17 cellular contexts compared by ENCODE assay signal in the genomic region with DNA sequence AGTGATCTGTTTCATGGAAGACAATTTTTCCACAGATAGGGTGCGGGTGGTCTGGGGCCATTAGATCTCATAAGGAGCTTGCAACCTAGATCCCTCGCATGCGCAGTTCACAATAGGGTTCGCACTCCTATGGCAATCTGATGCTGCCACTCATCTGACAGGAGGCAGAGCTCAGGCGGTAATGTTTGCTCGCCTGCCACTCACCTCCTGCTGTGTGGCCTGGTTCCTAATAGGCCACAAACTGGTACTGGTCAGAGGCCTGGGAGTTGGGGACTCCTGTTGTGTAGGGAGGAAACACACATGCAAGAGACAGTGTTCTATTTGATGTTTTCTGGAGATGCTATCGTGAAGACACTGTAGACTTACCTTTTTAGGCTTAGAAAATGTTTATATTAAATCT.
DNase-seq lines count a peak whose midpoint lies in the region; ATAC-seq and TF ChIP-seq lines count a peak whose summit lies in the region.
"Had no signal": no experiment of that assay in that cellular context is flagged by ENCODE, and none has a peak within 500 bp of the region (broad histone marks: within the 10 kb centered on the region; RNA-seq: fewer than 3 reads in every experiment).

No MANE protein-coding gene starts in this region.

- no peaks in the 10 kb centered on the region for H4K20me1 ChIP-seq in neural progenitor cell (ENCODE audit: low read depth)

- POLR2A ChIA-PET in HEK293 (lab: Yijun Ruan, JAX) (no interaction called here), WTC11 (lab: Charles Lee) (no interaction called here)

- H2AFZ ChIP-seq in neural progenitor cell (replicated peaks), result no peak overlapping the region

- H3K27me3 ChIP-seq in neural progenitor cell, result no peaks in the 10 kb centered on the region

- H3K9me3 ChIP-seq in HEK293 (ENCODE audit: control insufficient read depth, insufficient read depth, low read depth, low read length) (no peaks in the 10 kb centered on the region), neural progenitor cell (ENCODE audit: low read depth) (no peaks in the 10 kb centered on the region)
- H3K9me3 ChIP-seq: A549 had no signal

- H3K27ac Mint-ChIP-seq in WTC11 (no peak overlapping the region; the same call in 1 of the 2 replicates), neural progenitor cell (no peak overlapping the region)
- H3K27ac Mint-ChIP-seq: HFFc6 had no signal

- no peaks in the 10 kb centered on the region for H3K4me1 ChIP-seq in HEK293 (ENCODE audit: control insufficient read depth, insufficient read depth, low read length)
- H3K4me1 ChIP-seq in neural progenitor cell, result peaks cover 9% of the 10 kb centered on the region
- H3K4me1 ChIP-seq: A549 had no signal

- H3K9me3 Mint-ChIP-seq in WTC11 (0 out of 2 replicates have a peak, but pooled peaks cover 1% of the 10 kb centered on the region), neural progenitor cell (peaks cover 4% of the 10 kb centered on the region)
- H3K9me3 Mint-ChIP-seq: HFFc6 had no signal

- CTCF ChIA-PET in HEK293 (lab: Yijun Ruan, JAX) (interaction anchor here (0.8 to 1.5 kb wide), 3 partner anchors 16 to 669 kb away, joined by 3 to 4 read pairs (median 3); no protein-coding TSS in a partner anchor), WTC11 (lab: Charles Lee) (interaction anchor here (0.7 to 2.8 kb wide), 2 partner anchors 10 to 669 kb away, joined by 3 to 13 read pairs; no protein-coding TSS in a partner anchor)

- H3K36me3 ChIP-seq in HEK293 (ENCODE audit: control insufficient read depth in 2 of 2, insufficient read depth in 1 of 2, low read length in 2 of 2) (peaks cover 0 to 2% of the 10 kb centered on the region in 2 experiments; a peak in 1 of 3 replicates), neural progenitor cell (no peaks in the 10 kb centered on the region)

- no peak for TF ChIP-seq CTCF in HEK293 (tag by site-specific recombination; IDR thresholded peaks at IDR 0.05)
- TF ChIP-seq CTCF in WTC11 (IDR thresholded peaks at IDR 0.05), result no peak
- TF ChIP-seq CTCF in neural progenitor cell (IDR thresholded peaks at IDR 0.05), result no peak

- H3F3A ChIP-seq in neural progenitor cell (ENCODE audit: low read depth), result peaks cover 10% of the 10 kb centered on the region

- peaks cover 4% of the 10 kb centered on the region for H3K36me3 Mint-ChIP-seq in WTC11
- H3K36me3 Mint-ChIP-seq in neural progenitor cell, result peaks cover 3% of the 10 kb centered on the region

- no peak overlapping the region for H3K9ac ChIP-seq in neural progenitor cell
- H3K9ac ChIP-seq: KMS-11 had no signal

- H3K27ac ChIP-seq in HEK293 (ENCODE audit: extremely low read depth, low read depth, low read length), result no peak overlapping the region
- H3K27ac ChIP-seq in neural progenitor cell, result no peak overlapping the region
- H3K27ac ChIP-seq: A549, KMS-11 had no signal

- ATAC-seq in WTC11, result 0 out of 2 replicates have a peak, but pooled peaks have one; percentile 26
- ATAC-seq in GM21447 (IDR thresholded peaks at IDR 0.05; ENCODE audit: unreplicated experiment), result no peak
- ATAC-seq: A549 had no signal

- no peak overlapping the region for H3K4me3 Mint-ChIP-seq in WTC11
- H3K4me3 Mint-ChIP-seq in neural progenitor cell, result no peak overlapping the region
- H3K4me3 Mint-ChIP-seq: HFFc6 had no signal

- peaks cover 3% of the 10 kb centered on the region; the same call in 1 of the 2 replicates for H3K4me1 Mint-ChIP-seq in WTC11
- H3K4me1 Mint-ChIP-seq in neural progenitor cell, result peaks cover 4% of the 10 kb centered on the region

- no peak overlapping the region for H3K4me2 ChIP-seq in neural progenitor cell
- H3K4me2 ChIP-seq: A549, KMS-11 had no signal

- H3K4me3 ChIP-seq in HEK293 (ENCODE audit: low read depth, low read length), result no peak overlapping the region
- no peak overlapping the region for H3K4me3 ChIP-seq in neural progenitor cell
- H3K4me3 ChIP-seq: A549 had no signal

- peaks cover 4% of the 10 kb centered on the region for H3K79me2 ChIP-seq in neural progenitor cell (ENCODE audit: low read depth)

- H3K27me3 Mint-ChIP-seq in WTC11 (ENCODE audit: low read depth) (no peaks in the 10 kb centered on the region), neural progenitor cell (ENCODE audit: insufficient read depth, low read depth) (no peaks in the 10 kb centered on the region)

- DNase-seq in NCI-H510A treated with DMSO at 0.1 percent for 48 hours (lab: John Stamatoyannopoulos, UW), result peak; percentile 20
- DNase-seq in NCI-H510A (lab: John Stamatoyannopoulos, UW), result no peak
- DNase-seq in WTC11 (ENCODE audit: low spot score), result no peak
- DNase-seq in neural progenitor cell (ENCODE audit: low spot score), result peak; percentile 16
- DNase-seq in stimulated activated CD4-positive, alpha-beta T cell treated with anti-CD3 and anti-CD28 coated beads, Interleukin-4, amount 100 ng/mL, for 4 hours, result no peak
- DNase-seq in glomerular visceral epithelial cell (ENCODE audit: extremely low spot score), result no peak
- DNase-seq: HFFc6, NCI-H1048, NCI-H1694 treated with DMSO at 0.1 percent for 48 hours, NCI-H2171 treated with DMSO at 0.1 percent for 48 hours, NCI-H524 treated with DMSO at 0.1 percent for 48 hours, OCI-M1, SHP77 treated with DMSO at 0.1 percent for 48 hours had no signal

TF ChIP-seq in HEK293, 187 proteins besides CTCF, POLR2A, EP300 and RAD21:
- no peak for TF ChIP-seq SCRT2 (tag by site-specific recombination; IDR thresholded peaks at IDR 0.05)
- TF ChIP-seq ZNF302 (tag by site-specific recombination; IDR thresholded peaks at IDR 0.05; ENCODE audit: low read depth), result no peak
- no peak for TF ChIP-seq ZNF837 (tag by site-specific recombination; IDR thresholded peaks at IDR 0.05)
- no peak for TF ChIP-seq ZNF112 (tag by site-specific recombination; IDR thresholded peaks at IDR 0.05)
- TF ChIP-seq ZNF677 (tag by site-specific recombination; IDR thresholded peaks at IDR 0.05), result no peak
- 0 out of 2 replicates have a peak, but pooled peaks have one; percentile 15 for TF ChIP-seq ZIC2 (tag by site-specific recombination; IDR thresholded peaks at IDR 0.05)
- TF ChIP-seq, protein P1, sequence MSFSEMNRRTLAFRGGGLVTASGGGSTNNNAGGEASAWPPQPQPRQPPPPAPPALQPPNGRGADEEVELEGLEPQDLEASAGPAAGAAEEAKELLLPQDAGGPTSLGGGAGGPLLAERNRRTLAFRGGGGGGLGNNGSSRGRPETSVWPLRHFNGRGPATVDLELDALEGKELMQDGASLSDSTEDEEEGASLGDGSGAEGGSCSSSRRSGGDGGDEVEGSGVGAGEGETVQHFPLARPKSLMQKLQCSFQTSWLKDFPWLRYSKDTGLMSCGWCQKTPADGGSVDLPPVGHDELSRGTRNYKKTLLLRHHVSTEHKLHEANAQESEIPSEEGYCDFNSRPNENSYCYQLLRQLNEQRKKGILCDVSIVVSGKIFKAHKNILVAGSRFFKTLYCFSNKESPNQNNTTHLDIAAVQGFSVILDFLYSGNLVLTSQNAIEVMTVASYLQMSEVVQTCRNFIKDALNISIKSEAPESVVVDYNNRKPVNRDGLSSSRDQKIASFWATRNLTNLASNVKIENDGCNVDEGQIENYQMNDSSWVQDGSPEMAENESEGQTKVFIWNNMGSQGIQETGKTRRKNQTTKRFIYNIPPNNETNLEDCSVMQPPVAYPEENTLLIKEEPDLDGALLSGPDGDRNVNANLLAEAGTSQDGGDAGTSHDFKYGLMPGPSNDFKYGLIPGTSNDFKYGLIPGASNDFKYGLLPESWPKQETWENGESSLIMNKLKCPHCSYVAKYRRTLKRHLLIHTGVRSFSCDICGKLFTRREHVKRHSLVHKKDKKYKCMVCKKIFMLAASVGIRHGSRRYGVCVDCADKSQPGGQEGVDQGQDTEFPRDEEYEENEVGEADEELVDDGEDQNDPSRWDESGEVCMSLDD (tag by site-specific recombination; IDR thresholded peaks at IDR 0.05), result no peak

TF ChIP-seq in WTC11, 78 proteins besides CTCF, POLR2A, EP300 and RAD21:
- no peak for TF ChIP-seq ZNF232 (CRISPR knock-in tag; IDR thresholded peaks at IDR 0.05)

Comparison
In these comparisons a context has a peak if more than half of its experiments do, and no peak if none do; other contexts are left out.
1. DNase-seq: peak in NCI-H510A treated with DMSO at 0.1 percent for 48 hours (single experiment) and neural progenitor cell (single experiment); none in NCI-H510A (single experiment), WTC11 (single experiment), stimulated activated CD4-positive, alpha-beta T cell treated with anti-CD3 and anti-CD28 coated beads, Interleukin-4, amount 100 ng/mL, for 4 hours (0 of 2) and glomerular visceral epithelial cell (single experiment).